8 cellular contexts compared by ENCODE assay signal in genomic region chr6:149032318-149032598, GRCh38.
A peak's percentile ranks its signal among the peaks of the same experiment; 100 is the strongest.
DNase-seq lines count a peak whose midpoint lies in the region; ATAC-seq and TF ChIP-seq lines count a peak whose summit lies in the region.

No MANE protein-coding gene starts in this region.

- peak overlapping the region; percentile 83 for H3K4me3 Mint-ChIP-seq in activated T-cell treated with anti-CD3 and anti-CD28 coated beads, Interleukin-2, amount 50 U/mL, for 24 hours
- no peak overlapping the region for H3K4me3 Mint-ChIP-seq in dendritic cell treated with granulocyte-macrophage colony-stimulating factor and Interleukin-4, amounts not matched to agents 40 ng/mL and 50 ng/mL, for 4 days

- no peaks in the 10 kb centered on the region for H3K27me3 Mint-ChIP-seq in activated T-cell treated with anti-CD3 and anti-CD28 coated beads, Interleukin-2, amount 50 U/mL, for 24 hours
- H3K27me3 Mint-ChIP-seq in dendritic cell treated with granulocyte-macrophage colony-stimulating factor and Interleukin-4, amounts not matched to agents 40 ng/mL and 50 ng/mL, for 4 days, result no peaks in the 10 kb centered on the region

- TF ChIP-seq CTCF in transverse colon (IDR thresholded peaks at IDR 0.05), result no peak

- peaks cover 0 to 13% (median 9%) of the 10 kb centered on the region in 4 donors for H3K4me1 ChIP-seq in transverse colon

- intact Hi-C loops in dendritic cell treated with granulocyte-macrophage colony-stimulating factor and Interleukin-4, amounts not matched to agents 40 ng/mL and 50 ng/mL, for 4 days (cut with micrococcal nuclease), result loop anchor here (5.0 kb wide), 1 partner anchor 50 kb away; no protein-coding TSS in a partner anchor
- intact Hi-C loops in transverse colon (cut with DNase I; ENCODE audit: low total_unique reads), result no loop called here

- H3K4me3 ChIP-seq in transverse colon, result no peak overlapping the region

- DNase-seq in activated T-cell treated with anti-CD3 and anti-CD28 coated beads, Interleukin-2, amount 50 U/mL, for 24 hours, result no peak
- no peak for DNase-seq in activated T-cell treated with anti-CD3 and anti-CD28 coated beads for 4 hours
- no peak for DNase-seq in transverse colon
- DNase-seq in ACHN, result no peak
- no peak for DNase-seq in stimulated activated CD4-positive, alpha-beta T cell treated with anti-CD3 and anti-CD28 coated beads, Interleukin-4, amount 100 ng/mL, for 1 hour
- no peak for DNase-seq in NCI-H446 treated with DMSO at 0.1 percent for 48 hours (lab: John Stamatoyannopoulos, UW)

- no peak for TF ChIP-seq POLR2A in transverse colon (IDR thresholded peaks at IDR 0.05)

- H3K27ac Mint-ChIP-seq in activated T-cell treated with anti-CD3 and anti-CD28 coated beads, Interleukin-2, amount 50 U/mL, for 24 hours, result peak overlapping the region; percentile 95
- peak overlapping the region; percentile 23 for H3K27ac Mint-ChIP-seq in dendritic cell treated with granulocyte-macrophage colony-stimulating factor and Interleukin-4, amounts not matched to agents 40 ng/mL and 50 ng/mL, for 4 days

- TF ChIP-seq EP300 in transverse colon (IDR thresholded peaks at IDR 0.05; ENCODE audit: low read depth), result no peak

- no peaks in the 10 kb centered on the region for H3K27me3 ChIP-seq in transverse colon

- no peaks in the 10 kb centered on the region for H3K9me3 ChIP-seq in transverse colon

- in situ Hi-C loops in transverse colon (cut with MboI; ENCODE audit: low pct_ligation_motif_present in 1 of 4, low pct_unique_long_range_greater_than_20kb in 1 of 4, low sequenced_read_pairs in 3 of 4), result loop anchor here in 3 of 4 donors (5.0 to 10.0 kb wide), 4 partner anchors 53 to 405 kb away; no protein-coding TSS in a partner anchor
- in situ Hi-C loops in ACHN (cut with HindIII; ENCODE audit: low pct_ligation_motif_present, low pct_unique_long_range_greater_than_20kb, low sequenced_read_pairs), result no loop called here

- peak; percentile 15 for ATAC-seq in HG03342 (IDR thresholded peaks at IDR 0.05; ENCODE audit: unreplicated experiment)

- peaks cover 8% of the 10 kb centered on the region for H3K36me3 Mint-ChIP-seq in activated T-cell treated with anti-CD3 and anti-CD28 coated beads, Interleukin-2, amount 50 U/mL, for 24 hours (ENCODE audit: low read depth)
- H3K36me3 Mint-ChIP-seq in dendritic cell treated with granulocyte-macrophage colony-stimulating factor and Interleukin-4, amounts not matched to agents 40 ng/mL and 50 ng/mL, for 4 days (ENCODE audit: low read depth), result no peaks in the 10 kb centered on the region

- H3K9me3 Mint-ChIP-seq in activated T-cell treated with anti-CD3 and anti-CD28 coated beads, Interleukin-2, amount 50 U/mL, for 24 hours, result no peaks in the 10 kb centered on the region
- no peaks in the 10 kb centered on the region for H3K9me3 Mint-ChIP-seq in dendritic cell treated with granulocyte-macrophage colony-stimulating factor and Interleukin-4, amounts not matched to agents 40 ng/mL and 50 ng/mL, for 4 days

- 76% methylated on average over 5 of the region's 5 CpGs; no CpG with 5 or more reads in 1 of the 2 donors for WGBS in transverse colon (ENCODE audit: low coverage in 1 of 2), 2 donors

- no peaks in the 10 kb centered on the region for H3K36me3 ChIP-seq in transverse colon

- H3K27ac ChIP-seq in transverse colon, result peak overlapping the region; percentile 5 to 56 (median 36)

- peaks cover 83% of the 10 kb centered on the region for H3K4me1 Mint-ChIP-seq in activated T-cell treated with anti-CD3 and anti-CD28 coated beads, Interleukin-2, amount 50 U/mL, for 24 hours (ENCODE audit: low read depth)
- H3K4me1 Mint-ChIP-seq in dendritic cell treated with granulocyte-macrophage colony-stimulating factor and Interleukin-4, amounts not matched to agents 40 ng/mL and 50 ng/mL, for 4 days (ENCODE audit: low read depth), result peaks cover 19% of the 10 kb centered on the region
